In genomic region chr9:36036253-36036779, GRCh38 we compare ENCODE assay signal across 8 cellular contexts. TPM values are rescaled to one million over a fixed set of nuclear protein-coding genes. Genes with fewer than 3 reads are reported as not detected.
DNase-seq lines count a peak whose midpoint lies in the region; ATAC-seq and TF ChIP-seq lines count a peak whose summit lies in the region.

No MANE protein-coding gene starts in this region.

- H3K4me3 Mint-ChIP-seq in CD8-positive, alpha-beta T cell = peak overlapping the region; percentile 86
- peak overlapping the region; percentile 89 for H3K4me3 Mint-ChIP-seq in endothelial cell (ENCODE audit: unreplicated experiment)

- H3K36me3 Mint-ChIP-seq in CD8-positive, alpha-beta T cell = peaks cover 5% of the 10 kb centered on the region
- H3K36me3 Mint-ChIP-seq in endothelial cell (ENCODE audit: low read depth, unreplicated experiment) = peaks cover 4% of the 10 kb centered on the region

- peaks cover 37% of the 10 kb centered on the region for H3K4me1 Mint-ChIP-seq in CD8-positive, alpha-beta T cell (ENCODE audit: low read depth)
- peaks cover 35% of the 10 kb centered on the region for H3K4me1 Mint-ChIP-seq in endothelial cell (ENCODE audit: unreplicated experiment)

- H4K20me1 ChIP-seq in OCI-LY1 (ENCODE audit: insufficient read depth, low read length) = no peaks in the 10 kb centered on the region

- no peak overlapping the region for H4K8ac ChIP-seq in neuronal stem cell (ENCODE audit: low read depth, low read length)

- peak overlapping the region; percentile 98 for H3K23ac ChIP-seq in neuronal stem cell (ENCODE audit: low read depth, low read length, poor library complexity)

- peak overlapping the region; percentile 66 for H3K18ac ChIP-seq in neuronal stem cell (ENCODE audit: low read length)

- H3K27ac Mint-ChIP-seq in CD8-positive, alpha-beta T cell = peak overlapping the region; percentile 68
- H3K27ac Mint-ChIP-seq in endothelial cell (ENCODE audit: unreplicated experiment) = peak overlapping the region; percentile 92

- H3K9me2 ChIP-seq in OCI-LY1 (ENCODE audit: low read depth, low read length) = no peaks in the 10 kb centered on the region

- POLR2A ChIA-PET in CD8-positive, alpha-beta T cell (lab: Charles Lee) = interaction anchor here (0.6 to 1.7 kb wide), 3 partner anchors 13 to 452 kb away, joined by 3 to 4 read pairs (median 4); no protein-coding TSS in a partner anchor

- H3K4me2 ChIP-seq in OCI-LY1 (ENCODE audit: low read length) (peak overlapping the region; percentile 71), neuronal stem cell (ENCODE audit: insufficient read depth, low read length, poor library complexity, severe bottlenecking) (peak overlapping the region; percentile 61)

- H3K79me2 ChIP-seq in OCI-LY1 (ENCODE audit: insufficient read depth, low read length) = no peaks in the 10 kb centered on the region

- no peaks in the 10 kb centered on the region for H3K9me3 Mint-ChIP-seq in CD8-positive, alpha-beta T cell
- H3K9me3 Mint-ChIP-seq in endothelial cell (ENCODE audit: unreplicated experiment) = no peaks in the 10 kb centered on the region

- H2BK12ac ChIP-seq in neuronal stem cell (ENCODE audit: low read length) = no peak overlapping the region

- H3K14ac ChIP-seq in neuronal stem cell (ENCODE audit: low read length) = no peak overlapping the region

- DNase-seq in CD8-positive, alpha-beta T cell = no peak
- DNase-seq in endothelial cell (ENCODE audit: low spot score) = no peak
- no peak for DNase-seq in neuronal stem cell (ENCODE audit: low spot score)
- no peak for DNase-seq in NCI-H2196 treated with DMSO at 0.1 percent for 48 hours (lab: John Stamatoyannopoulos, UW; ENCODE audit: unreplicated experiment)
- DNase-seq in left lobe of liver (ENCODE audit: low spot score) = no peak
- DNase-seq in NCI-H2081 treated with DMSO at 0.1 percent for 48 hours (lab: John Stamatoyannopoulos, UW) = no peak

- no peak overlapping the region for H3K4ac ChIP-seq in neuronal stem cell (ENCODE audit: low read length)

- intact Hi-C loops in CD8-positive, alpha-beta T cell (cut with DNase I, micrococcal nuclease) = loop anchor here (5.0 to 10.0 kb wide), 4 partner anchors 118 to 1579 kb away; partner anchors contain the start of genes DNAI1 (in 1 of the 2), FAM219A (in 1 of the 2), TESK1 (in 1 of the 2) and UNC13B (in 1 of the 2)

- H4K91ac ChIP-seq in neuronal stem cell (ENCODE audit: low read depth, low read length, poor library complexity) = no peak overlapping the region

- no peak overlapping the region for H2AK5ac ChIP-seq in neuronal stem cell (ENCODE audit: low read depth, low read length)

- WGBS in neuronal stem cell (ENCODE audit: extremely low coverage in 2 of 2, insufficient read length in 2 of 2, insufficient replicate concordance in 1 of 2), 2 donors = no CpG with 5 or more reads among the region's 20 CpGs

- no peaks in the 10 kb centered on the region for H3K79me1 ChIP-seq in neuronal stem cell (ENCODE audit: low read depth, low read length)

- no peaks in the 10 kb centered on the region for H3F3A ChIP-seq in OCI-LY1 (ENCODE audit: insufficient read depth, low read length)

- no peaks in the 10 kb centered on the region for H3K9me3 ChIP-seq in CD8-positive, alpha-beta T cell (ENCODE audit: low read length)
- H3K9me3 ChIP-seq in OCI-LY1 (ENCODE audit: low read length) (no peaks in the 10 kb centered on the region), neuronal stem cell (replicated peaks in 1 of 2; ENCODE audit: control insufficient read depth in 2 of 2, insufficient read depth in 1 of 2, low read depth in 1 of 2, low read length in 2 of 2) (no peaks in the 10 kb centered on the region)

- peaks cover 3% of the 10 kb centered on the region for H3K27me3 Mint-ChIP-seq in CD8-positive, alpha-beta T cell (ENCODE audit: low read depth)
- H3K27me3 Mint-ChIP-seq in endothelial cell (ENCODE audit: unreplicated experiment) = peaks cover 3% of the 10 kb centered on the region

- H2AFZ ChIP-seq in OCI-LY1 (ENCODE audit: low read length) (no peak overlapping the region; the same call in 1 of the 2 replicates), neuronal stem cell (ENCODE audit: low read length) (peak overlapping the region; percentile 99)

- no peak for ATAC-seq in CD8-positive, alpha-beta T cell
- no peak for ATAC-seq in left lobe of liver
- ATAC-seq in esophagus mucosa = no peak

- peak overlapping the region; percentile 71 for H3K4me3 ChIP-seq in CD8-positive, alpha-beta T cell (ENCODE audit: low read depth, low read length)
- H3K4me3 ChIP-seq in OCI-LY1 (ENCODE audit: low read depth, low read length, poor library complexity, severe bottlenecking) (peak overlapping the region; percentile 77), neuronal stem cell (ENCODE audit: low read length in 2 of 2) (peak overlapping the region; percentile 56 to 62)

- no peak for TF ChIP-seq CTCF in CD8-positive, alpha-beta T cell (IDR thresholded peaks at IDR 0.05)
- TF ChIP-seq CTCF in OCI-LY1 (IDR thresholded peaks at IDR 0.05; ENCODE audit: low read length) (no peak), endothelial cell (IDR thresholded peaks at IDR 0.05; ENCODE audit: unreplicated experiment) (no peak)

- peak overlapping the region; percentile 97 for H2BK5ac ChIP-seq in neuronal stem cell (ENCODE audit: low read length)

- H3K27me3 ChIP-seq in CD8-positive, alpha-beta T cell (ENCODE audit: insufficient read depth, low read length) = no peaks in the 10 kb centered on the region
- H3K27me3 ChIP-seq in OCI-LY1 (ENCODE audit: insufficient read depth, low read length) (no peaks in the 10 kb centered on the region), neuronal stem cell (ENCODE audit: control insufficient read depth in 3 of 3, insufficient read depth in 3 of 3, low read depth in 1 of 3, low read length in 3 of 3) (peaks cover 0 to 27% (median 0%) of the 10 kb centered on the region in 3 experiments)

- peak overlapping the region; percentile 68; the same call in 1 of the 2 replicates for H3K9ac ChIP-seq in OCI-LY1 (ENCODE audit: low read length)
- H3K9ac ChIP-seq in neuronal stem cell (ENCODE audit: low read depth, low read length, poor library complexity) = no peak overlapping the region

- H3K36me3 ChIP-seq in CD8-positive, alpha-beta T cell (ENCODE audit: insufficient read depth, low read length) = no peaks in the 10 kb centered on the region
- no peaks in the 10 kb centered on the region for H3K36me3 ChIP-seq in OCI-LY1 (ENCODE audit: insufficient read depth, low read length)
- H3K36me3 ChIP-seq in neuronal stem cell (replicated peaks in 1 of 2; ENCODE audit: control insufficient read depth in 2 of 2, insufficient read depth in 2 of 2, low read length in 2 of 2) = no peaks in the 10 kb centered on the region

- CTCF ChIA-PET in CD8-positive, alpha-beta T cell (lab: Charles Lee) = interaction anchor here (1.0 to 7.1 kb wide), 3 partner anchors 13 to 26 kb away, joined by 3 to 44 read pairs (median 3); no protein-coding TSS in a partner anchor

- no peak overlapping the region for H2BK120ac ChIP-seq in neuronal stem cell (ENCODE audit: low read depth, low read length)

- H3K4me1 ChIP-seq in CD8-positive, alpha-beta T cell (ENCODE audit: insufficient read depth, low read length) = peaks cover 25% of the 10 kb centered on the region
- H3K4me1 ChIP-seq in OCI-LY1 (ENCODE audit: insufficient read depth, low read length, severe bottlenecking) = peaks cover 14% of the 10 kb centered on the region
- peaks cover 3 to 7% of the 10 kb centered on the region in 2 donors for H3K4me1 ChIP-seq in neuronal stem cell (ENCODE audit: control insufficient read depth in 2 of 2, insufficient read depth in 1 of 2, low read depth in 1 of 2, low read length in 2 of 2)

- H3K27ac ChIP-seq in CD8-positive, alpha-beta T cell (ENCODE audit: low read depth, low read length) = peak overlapping the region; percentile 37
- H3K27ac ChIP-seq in OCI-LY1 (ENCODE audit: low read depth, low read length, poor library complexity, severe bottlenecking) = no peak overlapping the region
- H3K27ac ChIP-seq in neuronal stem cell (replicated peaks; ENCODE audit: low read length) = no peak overlapping the region

- no peak overlapping the region for H2BK15ac ChIP-seq in neuronal stem cell (ENCODE audit: low read length)

RNA-seq across cellular contexts. Expression of gene RECK, which starts 0.4 kb away (rescaled TPM):
- 1 to 10 TPM; 5.0 to 6.3 TPM for total RNA-seq in CD8-positive, alpha-beta T cell
- total RNA-seq in endothelial cell (ENCODE audit: unreplicated experiment) (48.2 TPM), left lobe of liver (2.0 TPM), esophagus mucosa (1.2 TPM)
- polyA plus RNA-seq in neuronal stem cell (2013, experiment 1 of 2) = 12.2 TPM
- 12.1 TPM for polyA plus RNA-seq in neuronal stem cell (2013, experiment 2 of 2)
